In genomic region chr4:114401483-114401882, GRCh38 we compare ENCODE assay signal across 23 cellular contexts.
"Had no signal": no experiment of that assay in that cellular context is flagged by ENCODE, and none has a peak within 500 bp of the region (broad histone marks: within the 10 kb centered on the region; RNA-seq: fewer than 3 reads in every experiment).

No MANE protein-coding gene starts in this region.

- H3K4me1 Mint-ChIP-seq: stimulated activated effector memory CD8-positive, alpha-beta T cell treated with anti-CD3 and anti-CD28 coated beads, Interleukin-12 subunit alpha, Interleukin-12 subunit beta, amount 100 ng/mL, for 72 hours had no signal

- H3K36me3 Mint-ChIP-seq: naive thymus-derived CD4-positive, alpha-beta T cell; natural killer cell treated with Interleukin-12 subunit alpha and Interleukin-12 subunit beta and Interleukin-15 and Interleukin-18, amount 100 ng/mL, for 72 hours; stimulated activated effector memory CD8-positive, alpha-beta T cell treated with anti-CD3 and anti-CD28 coated beads, Interleukin-12 subunit alpha, Interleukin-12 subunit beta, amount 100 ng/mL, for 72 hours; type B pancreatic cell had no signal

- H3K4me3 Mint-ChIP-seq: mesothelial cell of epicardium; naive thymus-derived CD4-positive, alpha-beta T cell; natural killer cell treated with Interleukin-12 subunit alpha and Interleukin-12 subunit beta and Interleukin-15 and Interleukin-18, amount 100 ng/mL, for 72 hours; neural crest cell; stimulated activated effector memory CD8-positive, alpha-beta T cell treated with anti-CD3 and anti-CD28 coated beads, Interleukin-12 subunit alpha, Interleukin-12 subunit beta, amount 100 ng/mL, for 72 hours; stimulated activated naive CD8-positive, alpha-beta T cell treated with anti-CD3 and anti-CD28 coated beads, Interleukin-15, Interleukin-2, amounts not matched to agents 100 ng/mL and 50 ng/mL, for 24 hours; type B pancreatic cell had no signal

- H3K27me3 Mint-ChIP-seq: natural killer cell treated with Interleukin-12 subunit alpha and Interleukin-12 subunit beta and Interleukin-15 and Interleukin-18, amount 100 ng/mL, for 72 hours; type B pancreatic cell had no signal

- DNase-seq: heart right ventricle; hippocampal formation; left cardiac atrium; left ventricle myocardium inferior; mesendoderm; naive thymus-derived CD4-positive, alpha-beta T cell; nucleus accumbens; pancreas; posterior cingulate gyrus; retina; right cardiac atrium; spleen; stimulated activated CD4-positive, alpha-beta T cell treated with anti-CD3 and anti-CD28 coated beads, Interleukin-4, amount 100 ng/mL, for 24 hours; stimulated activated naive CD4-positive, alpha-beta T cell; tibial artery; uterus had no signal

- H3K9me3 Mint-ChIP-seq: neural crest cell had no signal

- H3K27ac Mint-ChIP-seq: mesothelial cell of epicardium; naive thymus-derived CD4-positive, alpha-beta T cell; natural killer cell treated with Interleukin-12 subunit alpha and Interleukin-12 subunit beta and Interleukin-15 and Interleukin-18, amount 100 ng/mL, for 72 hours; stimulated activated effector memory CD8-positive, alpha-beta T cell treated with anti-CD3 and anti-CD28 coated beads, Interleukin-12 subunit alpha, Interleukin-12 subunit beta, amount 100 ng/mL, for 72 hours; stimulated activated naive CD8-positive, alpha-beta T cell treated with anti-CD3 and anti-CD28 coated beads, Interleukin-15, Interleukin-2, amounts not matched to agents 100 ng/mL and 50 ng/mL, for 24 hours; type B pancreatic cell had no signal

- ATAC-seq: heart right ventricle; left cardiac atrium; naive thymus-derived CD4-positive, alpha-beta T cell; natural killer cell treated with Interleukin-12 subunit alpha and Interleukin-12 subunit beta and Interleukin-15 and Interleukin-18, amount 100 ng/mL, for 72 hours; pancreas; right cardiac atrium; sciatic nerve; stimulated activated effector memory CD8-positive, alpha-beta T cell treated with anti-CD3 and anti-CD28 coated beads, Interleukin-12 subunit alpha, Interleukin-12 subunit beta, amount 100 ng/mL, for 72 hours had no signal
